In the genomic region with DNA sequence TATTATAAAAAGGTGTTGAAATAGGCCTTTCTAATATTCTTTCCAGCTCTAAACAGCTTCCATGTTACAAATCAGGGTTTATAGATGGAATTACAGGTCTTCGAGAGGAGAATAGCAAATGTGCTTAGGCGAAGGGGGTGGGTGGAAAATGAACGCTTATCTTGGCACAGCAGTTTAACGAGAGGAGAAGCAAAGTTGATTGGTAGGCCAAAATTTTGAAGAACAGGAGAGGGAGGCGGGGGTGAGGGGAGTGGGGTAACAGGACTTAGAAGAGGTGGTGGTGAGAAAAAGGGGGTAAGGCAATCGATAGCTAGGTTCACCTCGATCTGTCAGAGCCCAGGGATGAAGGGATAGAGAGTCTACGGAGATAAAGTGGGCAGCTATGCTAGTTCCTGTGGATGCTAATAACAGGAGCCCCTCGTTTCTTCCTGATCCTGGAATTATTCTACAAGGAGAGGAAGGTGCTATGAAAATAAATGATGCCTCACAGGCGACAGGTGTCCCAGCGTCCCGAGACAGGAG, we compare ENCODE assay signal across 1 cellular context.
TF ChIP-seq lines count a peak whose summit lies in the region.

No MANE protein-coding gene starts in this region.

TF ChIP-seq in HCT116, 20 proteins besides CTCF, POLR2A, EP300 and RAD21 (continued from another document):
- TF ChIP-seq, protein P1, sequence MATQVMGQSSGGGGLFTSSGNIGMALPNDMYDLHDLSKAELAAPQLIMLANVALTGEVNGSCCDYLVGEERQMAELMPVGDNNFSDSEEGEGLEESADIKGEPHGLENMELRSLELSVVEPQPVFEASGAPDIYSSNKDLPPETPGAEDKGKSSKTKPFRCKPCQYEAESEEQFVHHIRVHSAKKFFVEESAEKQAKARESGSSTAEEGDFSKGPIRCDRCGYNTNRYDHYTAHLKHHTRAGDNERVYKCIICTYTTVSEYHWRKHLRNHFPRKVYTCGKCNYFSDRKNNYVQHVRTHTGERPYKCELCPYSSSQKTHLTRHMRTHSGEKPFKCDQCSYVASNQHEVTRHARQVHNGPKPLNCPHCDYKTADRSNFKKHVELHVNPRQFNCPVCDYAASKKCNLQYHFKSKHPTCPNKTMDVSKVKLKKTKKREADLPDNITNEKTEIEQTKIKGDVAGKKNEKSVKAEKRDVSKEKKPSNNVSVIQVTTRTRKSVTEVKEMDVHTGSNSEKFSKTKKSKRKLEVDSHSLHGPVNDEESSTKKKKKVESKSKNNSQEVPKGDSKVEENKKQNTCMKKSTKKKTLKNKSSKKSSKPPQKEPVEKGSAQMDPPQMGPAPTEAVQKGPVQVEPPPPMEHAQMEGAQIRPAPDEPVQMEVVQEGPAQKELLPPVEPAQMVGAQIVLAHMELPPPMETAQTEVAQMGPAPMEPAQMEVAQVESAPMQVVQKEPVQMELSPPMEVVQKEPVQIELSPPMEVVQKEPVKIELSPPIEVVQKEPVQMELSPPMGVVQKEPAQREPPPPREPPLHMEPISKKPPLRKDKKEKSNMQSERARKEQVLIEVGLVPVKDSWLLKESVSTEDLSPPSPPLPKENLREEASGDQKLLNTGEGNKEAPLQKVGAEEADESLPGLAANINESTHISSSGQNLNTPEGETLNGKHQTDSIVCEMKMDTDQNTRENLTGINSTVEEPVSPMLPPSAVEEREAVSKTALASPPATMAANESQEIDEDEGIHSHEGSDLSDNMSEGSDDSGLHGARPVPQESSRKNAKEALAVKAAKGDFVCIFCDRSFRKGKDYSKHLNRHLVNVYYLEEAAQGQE (IDR thresholded peaks at IDR 0.05; ENCODE audit: low read depth): no peak
- TF ChIP-seq ZNF274 (IDR thresholded peaks at IDR 0.05; ENCODE audit: low read depth, low read length) (no peak), TCF7L2 (IDR thresholded peaks at IDR 0.05; ENCODE audit: borderline replicate concordance, extremely low read depth, insufficient read depth, insufficient read length) (no peak), EZH2 (IDR thresholded peaks at IDR 0.05) (no peak), SP1 (IDR thresholded peaks at IDR 0.05; ENCODE audit: low read depth) (no peak), EZH2phosphoT487 (IDR thresholded peaks at IDR 0.05; ENCODE audit: borderline replicate concordance) (no peak), FOSL1 (IDR thresholded peaks at IDR 0.05; ENCODE audit: low read depth) (no peak)
- TF ChIP-seq, protein P2, sequence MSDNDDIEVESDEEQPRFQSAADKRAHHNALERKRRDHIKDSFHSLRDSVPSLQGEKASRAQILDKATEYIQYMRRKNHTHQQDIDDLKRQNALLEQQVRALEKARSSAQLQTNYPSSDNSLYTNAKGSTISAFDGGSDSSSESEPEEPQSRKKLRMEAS (IDR thresholded peaks at IDR 0.05): no peak
- TF ChIP-seq, protein P3, sequence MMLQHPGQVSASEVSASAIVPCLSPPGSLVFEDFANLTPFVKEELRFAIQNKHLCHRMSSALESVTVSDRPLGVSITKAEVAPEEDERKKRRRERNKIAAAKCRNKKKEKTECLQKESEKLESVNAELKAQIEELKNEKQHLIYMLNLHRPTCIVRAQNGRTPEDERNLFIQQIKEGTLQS (IDR thresholded peaks at IDR 0.05): no peak
TF ChIP-seq in HCT116: peak in this region for 0.
